Comparison of ENCODE assay signal across 22 cellular contexts in genomic region chr18:59432796-59433195, GRCh38.
DNase-seq lines count a peak whose midpoint lies in the region; ATAC-seq, FAIRE-seq and TF ChIP-seq lines count a peak whose summit lies in the region.
"Had no signal": no experiment of that assay in that cellular context is flagged by ENCODE, and none has a peak within 500 bp of the region (broad histone marks: within the 10 kb centered on the region; RNA-seq: fewer than 3 reads in every experiment).

No MANE protein-coding gene starts in this region.

- no peaks in the 10 kb centered on the region for H3K9me3 ChIP-seq in ascending aorta
- H3K9me3 ChIP-seq: BLaER1, Caco-2, MG63 had no signal

- ATAC-seq in Right ventricle myocardium superior (ENCODE audit: poor library complexity) (no peak), HG02840 (IDR thresholded peaks at IDR 0.05; ENCODE audit: low FRiP score, unreplicated experiment) (no peak)
- ATAC-seq: T-cell had no signal

- H3K27ac ChIP-seq in ascending aorta = no peak overlapping the region
- H3K27ac ChIP-seq: BLaER1 had no signal

- H3K27me3 ChIP-seq in ascending aorta = no peaks in the 10 kb centered on the region
- H3K27me3 ChIP-seq: BLaER1, MG63 had no signal

- intact Hi-C loops in Right ventricle myocardium superior (cut with DNase I) (no loop called here), ascending aorta (cut with DNase I) (no loop called here)

- DNase-seq in AG08395 (ENCODE audit: low spot score) (peak; percentile 29), D721Med (ENCODE audit: insufficient read length, low spot score) (no peak), NCI-H1694 treated with DMSO at 0.1 percent for 48 hours (lab: John Stamatoyannopoulos, UW) (peak; percentile 44), myocyte (ENCODE audit: low read depth) (peak; percentile 33), Right ventricle myocardium superior (no peak), ascending aorta (ENCODE audit: low spot score in 2 of 2) (no peak)
- DNase-seq: Caco-2; CD4-positive, alpha-beta T cell; DMS53; EL; GF-D8; Kasumi-1; MG63; NCI-H1417; NCI-H187 treated with DMSO at 0.1 percent for 48 hours; NCI-H226; NCI-H510A treated with DMSO at 0.1 percent for 48 hours; NCI-H748 treated with DMSO at 0.1 percent for 48 hours; NK-92 treated with Interleukin-12 subunit alpha and Interleukin-12 subunit beta, amount 100 ng/mL, for 24 hours; T-cell had no signal

- no peak overlapping the region for H3K4me3 ChIP-seq in ascending aorta
- H3K4me3 ChIP-seq: BLaER1, MG63 had no signal

- no peaks in the 10 kb centered on the region for H3K4me1 ChIP-seq in ascending aorta
- H3K4me1 ChIP-seq: BLaER1, Caco-2 had no signal

- no peak for TF ChIP-seq CTCF in D721Med (IDR thresholded peaks at IDR 0.05; ENCODE audit: insufficient read depth, missing control alignments)
- TF ChIP-seq CTCF in ascending aorta (IDR thresholded peaks at IDR 0.05) = no peak

- FAIRE-seq in D721Med (lab: Jason Lieb, UNC) = peak; percentile 29

- H3K36me3 ChIP-seq in ascending aorta = no peaks in the 10 kb centered on the region
- H3K36me3 ChIP-seq: BLaER1 had no signal

Comparison
In these comparisons a context has a peak if more than half of its experiments do, and no peak if none do; other contexts are left out.
1. DNase-seq: peak in AG08395 (single experiment), NCI-H1694 treated with DMSO at 0.1 percent for 48 hours (single experiment) and myocyte (single experiment); none in D721Med (single experiment), Right ventricle myocardium superior (single experiment) and ascending aorta (0 of 2).